In genomic region chr13:97975851-97976550, GRCh38 we compare ENCODE assay signal across 8 cellular contexts.
DNase-seq lines count a peak whose midpoint lies in the region; ATAC-seq and TF ChIP-seq lines count a peak whose summit lies in the region.

No MANE protein-coding gene starts in this region.

- in situ Hi-C loops in astrocyte of the cerebellum (cut with HindIII; ENCODE audit: low sequenced_read_pairs), result no loop called here

- peak overlapping the region; percentile 67 for H3K4me3 ChIP-seq in astrocyte of the cerebellum (ENCODE audit: low read depth, low read length)

- peak; percentile 68 for DNase-seq in NCI-H2107 (lab: John Stamatoyannopoulos, UW)
- DNase-seq in NCI-H2107 treated with DMSO at 0.1 percent for 48 hours (lab: John Stamatoyannopoulos, UW; ENCODE audit: unreplicated experiment), result no peak
- peak; percentile 71 for DNase-seq in NCI-H187 treated with DMSO at 0.1 percent for 48 hours (lab: John Stamatoyannopoulos, UW)
- DNase-seq in T-helper 9 cell, result peak; percentile 43
- DNase-seq in astrocyte of the cerebellum (ENCODE audit: low read depth), result peak; percentile 40
- DNase-seq in hippocampal formation (lab: John Stamatoyannopoulos, UW), result peak; percentile 83 to 86
- peak; percentile 86 for DNase-seq in retina

- no peak for TF ChIP-seq CTCF in astrocyte of the cerebellum (IDR thresholded peaks at IDR 0.05; ENCODE audit: low read depth, low read length, missing control alignments)

- peak; percentile 94 for ATAC-seq in HG02970 (IDR thresholded peaks at IDR 0.05; ENCODE audit: low FRiP score, unreplicated experiment)
